In genomic region chr19:10695401-10696398, GRCh38 we compare ENCODE assay signal across 8 cellular contexts. TPM values are rescaled to one million over a fixed set of nuclear protein-coding genes. Genes with fewer than 3 reads are reported as not detected.
DNase-seq lines count a peak whose midpoint lies in the region; ATAC-seq, FAIRE-seq and TF ChIP-seq lines count a peak whose summit lies in the region.

No MANE protein-coding gene starts in this region.

- H3K27me3 ChIP-seq in astrocyte (ENCODE audit: insufficient read depth, low read length): no peaks in the 10 kb centered on the region
- no peaks in the 10 kb centered on the region for H3K27me3 ChIP-seq in right cardiac atrium (ENCODE audit: control insufficient read depth, insufficient read depth)

- peaks cover 4% of the 10 kb centered on the region for H3K4me1 Mint-ChIP-seq in astrocyte (ENCODE audit: low read depth, unreplicated experiment)

- H3K27ac ChIP-seq in astrocyte (ENCODE audit: low read depth, low read length) (no peak overlapping the region), right cardiac atrium (ENCODE audit: low read length) (no peak overlapping the region)

- no peak for FAIRE-seq in astrocyte (lab: Jason Lieb, UNC)

- H3K9ac ChIP-seq in astrocyte (ENCODE audit: low read length): no peak overlapping the region

- H3K36me3 Mint-ChIP-seq in astrocyte (ENCODE audit: low read depth, unreplicated experiment): peaks cover 10% of the 10 kb centered on the region

- H3K4me3 ChIP-seq in astrocyte (ENCODE audit: insufficient read depth, low read depth, low read length) (no peak overlapping the region), right cardiac atrium (ENCODE audit: low read length) (no peak overlapping the region)

- no peak for TF ChIP-seq CTCF in astrocyte (IDR thresholded peaks at IDR 0.05; ENCODE audit: insufficient read depth, low read depth, low read length)

- H3K79me2 ChIP-seq in astrocyte (ENCODE audit: insufficient read depth, low read length): peaks cover 6% of the 10 kb centered on the region

- peaks cover 13% of the 10 kb centered on the region for H3K36me3 ChIP-seq in astrocyte (ENCODE audit: insufficient read depth, low read length)

- peak; percentile 92 for DNase-seq in DMS79 treated with DMSO at 0.1 percent for 48 hours (lab: John Stamatoyannopoulos, UW)
- DNase-seq in NCI-H2029 (lab: John Stamatoyannopoulos, UW): peak; percentile 96
- peak; percentile 81 for DNase-seq in T1000 (lab: John Stamatoyannopoulos, UW)
- peak; percentile 75 for DNase-seq in astrocyte (ENCODE audit: low read depth)
- peak; percentile 97 to 99 (median 98) for DNase-seq in right cardiac atrium
- DNase-seq in retina: peak; percentile 94

- H3K4me3 Mint-ChIP-seq in astrocyte (ENCODE audit: unreplicated experiment): peak overlapping the region; percentile 78

- H3K4me1 ChIP-seq in astrocyte (ENCODE audit: insufficient read depth, low read length) (peaks cover 3% of the 10 kb centered on the region), right cardiac atrium (ENCODE audit: control insufficient read depth, insufficient read depth, low read length) (peaks cover 7% of the 10 kb centered on the region)

- H3K9me3 Mint-ChIP-seq in astrocyte (ENCODE audit: unreplicated experiment): peaks cover 2% of the 10 kb centered on the region

- H2AFZ ChIP-seq in astrocyte (ENCODE audit: low read depth, low read length): no peak overlapping the region

- peaks cover 49% of the 10 kb centered on the region for H4K20me1 ChIP-seq in astrocyte (ENCODE audit: insufficient read depth, low read length)

- H3K9me3 ChIP-seq in astrocyte (ENCODE audit: insufficient read depth, low read depth, low read length) (no peaks in the 10 kb centered on the region), right cardiac atrium (ENCODE audit: control insufficient read depth, low read length) (no peaks in the 10 kb centered on the region)

- intact Hi-C loops in right cardiac atrium (cut with DNase I): loop anchor here in 1 of 4 donors (5.0 kb wide), 1 partner anchor 113 kb away; no protein-coding TSS in a partner anchor

- 9% methylated on average over 59 of the region's 59 CpGs for WGBS in right cardiac atrium

- peaks cover 4% of the 10 kb centered on the region for H3K27me3 Mint-ChIP-seq in astrocyte (ENCODE audit: low read depth, unreplicated experiment)

- ATAC-seq in HG02642 (IDR thresholded peaks at IDR 0.05; ENCODE audit: poor library complexity, unreplicated experiment): peak; percentile 86
- ATAC-seq in right cardiac atrium: peak; percentile 98
- ATAC-seq in HG03571 (IDR thresholded peaks at IDR 0.05; ENCODE audit: unreplicated experiment): no peak

- peak overlapping the region; percentile 82 for H3K4me2 ChIP-seq in astrocyte (ENCODE audit: low read length)

- peak overlapping the region; percentile 48 for H3K27ac Mint-ChIP-seq in astrocyte (ENCODE audit: unreplicated experiment)

RNA-seq across cellular contexts. Expression of gene QTRT1, which starts 5.5 kb away (rescaled TPM):
- total RNA-seq in astrocyte (27.3 and 27.5 TPM in 2 replicates), right cardiac atrium (10 to 100 TPM; 23.7 to 30.7 (median 26.1) TPM)
- polyA plus RNA-seq in right cardiac atrium: 33.1 TPM

RNA-seq across cellular contexts. Expression of gene DNM2, which starts 22.2 kb away (rescaled TPM):
- total RNA-seq in astrocyte (129 TPM in 2 replicates), right cardiac atrium (100 to 1,000 TPM; 176 to 202 (median 189) TPM)
- polyA plus RNA-seq in right cardiac atrium: 129 TPM

RNA-seq across cellular contexts. Expression of gene ILF3, which starts 41.6 kb away (rescaled TPM):
- total RNA-seq in astrocyte: 228 and 244 TPM in 2 replicates
- 100 to 1,000 TPM; 119 to 161 (median 141) TPM for total RNA-seq in right cardiac atrium
- polyA plus RNA-seq in right cardiac atrium: 74.2 TPM
